Comparison of ENCODE assay signal across 19 cellular contexts in genomic region chr7:46357290-46357689, GRCh38.
"Had no signal": no experiment of that assay in that cellular context is flagged by ENCODE, and none has a peak within 500 bp of the region (broad histone marks: within the 10 kb centered on the region; RNA-seq: fewer than 3 reads in every experiment).

No MANE protein-coding gene starts in this region.

- H3K9me3 Mint-ChIP-seq: activated T-helper 17 cell treated with anti-CD3 and anti-CD28 coated beads, Interleukin-2, amount 50 U/mL, for 72 hours; nephron; stimulated activated memory B cell treated with anti-CD40 and anti-IgM and Interleukin-4, amounts not matched to agents 10 μg/mL and 1 μg/mL and 100 μg/mL, for 72 hours had no signal

- H3K9me3 ChIP-seq: esophagus muscularis mucosa, uterus had no signal

- H3K4me3 Mint-ChIP-seq: activated T-helper 17 cell treated with anti-CD3 and anti-CD28 coated beads, Interleukin-2, amount 50 U/mL, for 72 hours; nephron; stimulated activated memory B cell treated with anti-CD40 and anti-IgM and Interleukin-4, amounts not matched to agents 10 μg/mL and 1 μg/mL and 100 μg/mL, for 72 hours had no signal

- H3K36me3 ChIP-seq: esophagus muscularis mucosa, right atrium auricular region, uterus, WERI-Rb-1 had no signal

- H3K27me3 ChIP-seq: esophagus muscularis mucosa, hepatocyte, right atrium auricular region, uterus had no signal

- H3K27ac ChIP-seq: esophagus muscularis mucosa, hepatocyte, right atrium auricular region, uterus, WERI-Rb-1 had no signal

- H3K4me2 ChIP-seq: hepatocyte had no signal

- ATAC-seq: activated T-helper 17 cell treated with anti-CD3 and anti-CD28 coated beads, Interleukin-2, amount 50 U/mL, for 72 hours; left ventricle myocardium superior; stimulated activated memory B cell treated with anti-CD40 and anti-IgM and Interleukin-4, amounts not matched to agents 10 μg/mL and 1 μg/mL and 100 μg/mL, for 72 hours had no signal

- DNase-seq: activated CD4-positive, alpha-beta T cell treated with anti-CD3 and anti-CD28 coated beads, Interleukin-2, amount 50 U/mL, for 48 hours; activated naive CD4-positive, alpha-beta T cell treated with Interleukin-2 at 50 U/mL for 16 hours; anterior cingulate cortex; cortex of kidney; effector CD4-positive, alpha-beta T cell; kidney; left ventricle myocardium superior; mesenchymal stem cell; occipital lobe; stimulated activated CD4-positive, alpha-beta T cell treated with anti-CD3 and anti-CD28 coated beads, Interleukin-2, amount 100 ng/mL, for 48 hours; uterus; WERI-Rb-1 had no signal

- H3K4me3 ChIP-seq: esophagus muscularis mucosa, hepatocyte, right atrium auricular region, uterus had no signal

- H3K27ac Mint-ChIP-seq: activated T-helper 17 cell treated with anti-CD3 and anti-CD28 coated beads, Interleukin-2, amount 50 U/mL, for 72 hours; nephron; progenitor cell of endocrine pancreas; stimulated activated memory B cell treated with anti-CD40 and anti-IgM and Interleukin-4, amounts not matched to agents 10 μg/mL and 1 μg/mL and 100 μg/mL, for 72 hours had no signal

- H3K4me1 Mint-ChIP-seq: activated T-helper 17 cell treated with anti-CD3 and anti-CD28 coated beads, Interleukin-2, amount 50 U/mL, for 72 hours; stimulated activated memory B cell treated with anti-CD40 and anti-IgM and Interleukin-4, amounts not matched to agents 10 μg/mL and 1 μg/mL and 100 μg/mL, for 72 hours had no signal

- H3K36me3 Mint-ChIP-seq: stimulated activated memory B cell treated with anti-CD40 and anti-IgM and Interleukin-4, amounts not matched to agents 10 μg/mL and 1 μg/mL and 100 μg/mL, for 72 hours had no signal

- H3K4me1 ChIP-seq: esophagus muscularis mucosa, right atrium auricular region, uterus had no signal

- H3K27me3 Mint-ChIP-seq: activated T-helper 17 cell treated with anti-CD3 and anti-CD28 coated beads, Interleukin-2, amount 50 U/mL, for 72 hours; progenitor cell of endocrine pancreas; stimulated activated memory B cell treated with anti-CD40 and anti-IgM and Interleukin-4, amounts not matched to agents 10 μg/mL and 1 μg/mL and 100 μg/mL, for 72 hours had no signal
